2 cellular contexts compared by ENCODE assay signal in genomic region chrX:17923546-17923945, GRCh38.
TF ChIP-seq lines count a peak whose summit lies in the region.

No MANE protein-coding gene starts in this region.

TF ChIP-seq in IMR-90, 13 proteins besides CTCF, POLR2A, EP300 and RAD21:
- TF ChIP-seq MXI1 (IDR thresholded peaks at IDR 0.05; ENCODE audit: borderline replicate concordance, low read depth, low read length) (no peak), USF2 (IDR thresholded peaks at IDR 0.05; ENCODE audit: low read depth, low read length) (peak; percentile 46; the same call in 1 of the 2 replicates)
TF ChIP-seq in IMR-90: peak in this region for 1.

TF ChIP-seq in SK-N-SH, 30 proteins besides CTCF, POLR2A, EP300 and RAD21:
- no peak for TF ChIP-seq CHD2 (IDR thresholded peaks at IDR 0.05; ENCODE audit: low read length, partially characterized antibody)
- TF ChIP-seq USF1 (IDR thresholded peaks at IDR 0.05; ENCODE audit: borderline replicate concordance, low read depth) = peak; percentile 85
- no peak for TF ChIP-seq REST (IDR thresholded peaks at IDR 0.05; ENCODE audit: low read depth, low read length)
